Comparison of ENCODE assay signal across 1 cellular context in the genomic region with DNA sequence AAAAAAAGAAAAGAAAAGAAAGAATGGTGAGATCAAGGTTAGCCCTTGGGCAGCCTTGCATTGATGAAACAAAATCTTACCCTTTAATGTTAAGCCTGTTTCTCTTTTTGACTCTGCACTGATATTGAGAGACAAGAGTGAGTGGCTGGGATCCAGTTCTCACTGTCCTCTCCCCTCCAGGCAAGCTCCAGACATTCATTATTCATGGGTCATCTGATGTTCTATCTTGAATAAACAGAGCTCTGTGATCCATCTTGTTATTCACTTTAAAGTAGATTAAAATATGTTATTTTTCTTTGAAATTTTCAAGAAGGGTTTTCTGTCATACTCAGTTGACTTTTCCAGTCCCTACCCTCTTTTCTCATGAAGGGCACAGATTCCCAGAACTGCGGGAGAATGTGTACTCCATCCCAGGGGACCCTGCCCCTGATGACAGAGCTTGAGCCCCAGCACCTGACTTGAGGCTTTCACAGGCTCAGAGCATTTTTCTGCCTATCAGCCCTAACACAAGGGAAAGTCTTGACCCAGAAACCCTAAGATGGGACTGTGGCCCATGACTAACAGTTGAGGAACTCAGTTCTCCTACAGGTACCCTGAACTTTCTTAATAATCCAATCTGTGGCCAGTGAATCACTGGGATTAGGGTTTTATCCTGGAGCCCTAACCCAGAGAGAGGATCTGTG.
TF ChIP-seq lines count a peak whose summit lies in the region.

No MANE protein-coding gene starts in this region.

TF ChIP-seq in HCT116, 20 proteins besides CTCF, POLR2A, EP300 and RAD21:
- TF ChIP-seq TCF7L2 (IDR thresholded peaks at IDR 0.05; ENCODE audit: borderline replicate concordance, extremely low read depth, insufficient read depth, insufficient read length) = no peak
- TF ChIP-seq EGR1 (IDR thresholded peaks at IDR 0.05; ENCODE audit: low read depth) = no peak
- TF ChIP-seq EZH2 (IDR thresholded peaks at IDR 0.05) = no peak
- TF ChIP-seq, protein P1, sequence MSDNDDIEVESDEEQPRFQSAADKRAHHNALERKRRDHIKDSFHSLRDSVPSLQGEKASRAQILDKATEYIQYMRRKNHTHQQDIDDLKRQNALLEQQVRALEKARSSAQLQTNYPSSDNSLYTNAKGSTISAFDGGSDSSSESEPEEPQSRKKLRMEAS (IDR thresholded peaks at IDR 0.05) = no peak
- no peak for TF ChIP-seq FOSL1 (IDR thresholded peaks at IDR 0.05; ENCODE audit: low read depth)
- no peak for TF ChIP-seq ELF1 (IDR thresholded peaks at IDR 0.05; ENCODE audit: borderline replicate concordance, low read depth)
- no peak for TF ChIP-seq ZFX (IDR thresholded peaks at IDR 0.05)
- no peak for TF ChIP-seq YY1 (IDR thresholded peaks at IDR 0.05; ENCODE audit: extremely low read depth, insufficient replicate concordance, low read depth, low read length)
- TF ChIP-seq ZNF274 (IDR thresholded peaks at IDR 0.05; ENCODE audit: low read depth, low read length) = no peak
- TF ChIP-seq SIN3A (IDR thresholded peaks at IDR 0.05; ENCODE audit: low read depth) = no peak
- no peak for TF ChIP-seq CEBPB (IDR thresholded peaks at IDR 0.05; ENCODE audit: low read depth)
- no peak for TF ChIP-seq JUND (IDR thresholded peaks at IDR 0.05)
- TF ChIP-seq, protein P2, sequence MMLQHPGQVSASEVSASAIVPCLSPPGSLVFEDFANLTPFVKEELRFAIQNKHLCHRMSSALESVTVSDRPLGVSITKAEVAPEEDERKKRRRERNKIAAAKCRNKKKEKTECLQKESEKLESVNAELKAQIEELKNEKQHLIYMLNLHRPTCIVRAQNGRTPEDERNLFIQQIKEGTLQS (IDR thresholded peaks at IDR 0.05) = no peak
- TF ChIP-seq SRF (IDR thresholded peaks at IDR 0.05; ENCODE audit: low read depth) = no peak
- TF ChIP-seq, protein P3, sequence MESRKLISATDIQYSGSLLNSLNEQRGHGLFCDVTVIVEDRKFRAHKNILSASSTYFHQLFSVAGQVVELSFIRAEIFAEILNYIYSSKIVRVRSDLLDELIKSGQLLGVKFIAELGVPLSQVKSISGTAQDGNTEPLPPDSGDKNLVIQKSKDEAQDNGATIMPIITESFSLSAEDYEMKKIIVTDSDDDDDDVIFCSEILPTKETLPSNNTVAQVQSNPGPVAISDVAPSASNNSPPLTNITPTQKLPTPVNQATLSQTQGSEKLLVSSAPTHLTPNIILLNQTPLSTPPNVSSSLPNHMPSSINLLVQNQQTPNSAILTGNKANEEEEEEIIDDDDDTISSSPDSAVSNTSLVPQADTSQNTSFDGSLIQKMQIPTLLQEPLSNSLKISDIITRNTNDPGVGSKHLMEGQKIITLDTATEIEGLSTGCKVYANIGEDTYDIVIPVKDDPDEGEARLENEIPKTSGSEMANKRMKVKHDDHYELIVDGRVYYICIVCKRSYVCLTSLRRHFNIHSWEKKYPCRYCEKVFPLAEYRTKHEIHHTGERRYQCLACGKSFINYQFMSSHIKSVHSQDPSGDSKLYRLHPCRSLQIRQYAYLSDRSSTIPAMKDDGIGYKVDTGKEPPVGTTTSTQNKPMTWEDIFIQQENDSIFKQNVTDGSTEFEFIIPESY (IDR thresholded peaks at IDR 0.05; ENCODE audit: extremely low read depth, insufficient replicate concordance, low read length) = no peak
- TF ChIP-seq POLR2AphosphoS5 (IDR thresholded peaks at IDR 0.05; ENCODE audit: low read depth, low read length) = no peak
- TF ChIP-seq EZH2phosphoT487 (IDR thresholded peaks at IDR 0.05; ENCODE audit: borderline replicate concordance) = no peak
